2 cellular contexts compared by ENCODE assay signal in genomic region chr2:53473236-53473635, GRCh38.
TF ChIP-seq lines count a peak whose summit lies in the region.

No MANE protein-coding gene starts in this region.

TF ChIP-seq in A549, 52 proteins besides CTCF, POLR2A, EP300 and RAD21:
- TF ChIP-seq CHD2 (IDR thresholded peaks at IDR 0.05; ENCODE audit: low read length, partially characterized antibody) (no peak), HOXB5 (CRISPR knock-in tag; IDR thresholded peaks at IDR 0.05) (no peak), USF2 (IDR thresholded peaks at IDR 0.05) (no peak), FOSB (CRISPR knock-in tag; IDR thresholded peaks at IDR 0.05) (no peak), ELK1 (IDR thresholded peaks at IDR 0.05; ENCODE audit: low read depth, low read length) (no peak), RNF2 (IDR thresholded peaks at IDR 0.05; ENCODE audit: borderline replicate concordance, low read depth) (no peak)
TF ChIP-seq in A549: peak in this region for 0.

TF ChIP-seq in H1, 55 proteins besides CTCF, POLR2A, EP300 and RAD21:
- TF ChIP-seq KDM5A (IDR thresholded peaks at IDR 0.05; ENCODE audit: low read length): no peak
- TF ChIP-seq SIRT6 (IDR thresholded peaks at IDR 0.05; ENCODE audit: low read length): no peak
- TF ChIP-seq CTBP2 (IDR thresholded peaks at IDR 0.05; ENCODE audit: borderline replicate concordance, insufficient read depth, insufficient read length, low read length): no peak
- no peak for TF ChIP-seq RFX5 (IDR thresholded peaks at IDR 0.05; ENCODE audit: borderline replicate concordance, low read depth, low read length)
- TF ChIP-seq CREB1 (IDR thresholded peaks at IDR 0.05): no peak
- TF ChIP-seq ZNF274 (IDR thresholded peaks at IDR 0.05; ENCODE audit: borderline replicate concordance, extremely low read depth, low read length): no peak
- TF ChIP-seq JUND (IDR thresholded peaks at IDR 0.05; ENCODE audit: low read length): no peak
- no peak for TF ChIP-seq USF2 (IDR thresholded peaks at IDR 0.05; ENCODE audit: low read length)
- no peak for TF ChIP-seq ATF3 (IDR thresholded peaks at IDR 0.05; ENCODE audit: insufficient read depth, low read depth, low read length)
- TF ChIP-seq YY1 (IDR thresholded peaks at IDR 0.05; ENCODE audit: low read depth, low read length): no peak
- TF ChIP-seq SIN3A (conservative IDR thresholded peaks at IDR 0.05 in 1 of 2, IDR thresholded peaks at IDR 0.05 in 1 of 2; ENCODE audit: low read depth in 1 of 2, low read length in 2 of 2): no peak
- no peak for TF ChIP-seq KDM4A (IDR thresholded peaks at IDR 0.05; ENCODE audit: low read depth, low read length, severe bottlenecking)
- TF ChIP-seq BCL11A (IDR thresholded peaks at IDR 0.05; ENCODE audit: low read depth in 2 of 2, low read length in 2 of 2): no peak
- no peak for TF ChIP-seq SP4 (IDR thresholded peaks at IDR 0.05; ENCODE audit: low read length)
- TF ChIP-seq TCF12 (IDR thresholded peaks at IDR 0.05; ENCODE audit: low read depth, low read length): no peak
- TF ChIP-seq NANOG (IDR thresholded peaks at IDR 0.05; ENCODE audit: insufficient read depth, low read depth, low read length, poor library complexity, severe bottlenecking): no peak
